ENCODE assay signal across 8 cellular contexts in genomic region chr3:156673732-156674045, GRCh38. TPM values are rescaled to one million over a fixed set of nuclear protein-coding genes. Genes with fewer than 3 reads are reported as not detected.
DNase-seq lines count a peak whose midpoint lies in the region; ATAC-seq and TF ChIP-seq lines count a peak whose summit lies in the region.

No MANE protein-coding gene starts in this region.

- POLR2A ChIA-PET in activated CD4-positive, alpha-beta T cell treated with anti-CD3 and anti-CD28 coated beads for 36 hours (lab: Charles Lee): interaction anchor here (0.6 kb wide), 1 partner anchor 141 kb away, joined by 6 read pairs; no protein-coding TSS in a partner anchor

- H3K4me3 ChIP-seq in left lung (peak overlapping the region; percentile 84 to 92), thoracic aorta (peak overlapping the region; percentile 95)

- intact Hi-C loops in activated CD4-positive, alpha-beta T cell treated with anti-CD3 and anti-CD28 coated beads for 36 hours (cut with DNase I, micrococcal nuclease): loop anchor here (1.0 to 10.0 kb wide), 15 partner anchors 118 to 821 kb away; partner anchors contain the start of genes CCNL1 (in 2 of the 2), SSR3 (in 2 of the 2), GMPS (in 1 of the 2) and LEKR1 (in 1 of the 2)
- intact Hi-C loops in left lung (cut with DNase I): loop anchor here in 1 of 2 donors (10.0 kb wide), 3 partner anchors 119 to 461 kb away; partner anchors contain the start of gene SSR3

- H3K27ac Mint-ChIP-seq in activated CD4-positive, alpha-beta T cell treated with anti-CD3 and anti-CD28 coated beads for 36 hours: peak overlapping the region; percentile 89

- no peaks in the 10 kb centered on the region for H3K9me3 Mint-ChIP-seq in activated CD4-positive, alpha-beta T cell treated with anti-CD3 and anti-CD28 coated beads for 36 hours (ENCODE audit: low read depth)

- CTCF ChIA-PET in activated CD4-positive, alpha-beta T cell treated with anti-CD3 and anti-CD28 coated beads for 36 hours (lab: Charles Lee): interaction anchor here (0.7 to 1.9 kb wide), 9 partner anchors 27 to 464 kb away, joined by 3 to 6 read pairs (median 3); no protein-coding TSS in a partner anchor

- peak overlapping the region; percentile 77 for H3K4me3 Mint-ChIP-seq in activated CD4-positive, alpha-beta T cell treated with anti-CD3 and anti-CD28 coated beads for 36 hours

- DNase-seq in activated CD4-positive, alpha-beta T cell treated with anti-CD3 and anti-CD28 coated beads for 36 hours: no peak
- no peak for DNase-seq in activated CD4-positive, alpha-beta T cell treated with anti-CD3 and anti-CD28 coated beads for 4 hours
- DNase-seq in amniotic epithelial cell (ENCODE audit: low read depth): peak; percentile 68
- DNase-seq in left lung: no peak
- no peak for DNase-seq in thoracic aorta (ENCODE audit: low spot score)
- DNase-seq in NCI-H2227 treated with DMSO at 0.1 percent for 48 hours (lab: John Stamatoyannopoulos, UW): no peak
- no peak for DNase-seq in NCI-H345 treated with DMSO at 0.1 percent for 48 hours (lab: John Stamatoyannopoulos, UW; ENCODE audit: unreplicated experiment)

- peaks cover 9 to 63% of the 10 kb centered on the region in 2 donors for H3K4me1 ChIP-seq in left lung
- H3K4me1 ChIP-seq in thoracic aorta (ENCODE audit: control insufficient read depth in 1 of 2, low read depth in 2 of 2): peaks cover 12 to 26% of the 10 kb centered on the region in 2 donors

- H3K27me3 Mint-ChIP-seq in activated CD4-positive, alpha-beta T cell treated with anti-CD3 and anti-CD28 coated beads for 36 hours: no peaks in the 10 kb centered on the region

- H3K9me3 ChIP-seq in left lung (no peaks in the 10 kb centered on the region), thoracic aorta (no peaks in the 10 kb centered on the region)

- H3K27ac ChIP-seq in left lung: peak overlapping the region; percentile 98 to 99
- H3K27ac ChIP-seq in thoracic aorta: peak overlapping the region; percentile 60 to 98

- TF ChIP-seq CTCF in left lung (IDR thresholded peaks at IDR 0.05) (no peak), thoracic aorta (IDR thresholded peaks at IDR 0.05) (no peak)

- peaks cover 35% of the 10 kb centered on the region for H3K4me1 Mint-ChIP-seq in activated CD4-positive, alpha-beta T cell treated with anti-CD3 and anti-CD28 coated beads for 36 hours

- peaks cover 20% of the 10 kb centered on the region for H3K36me3 Mint-ChIP-seq in activated CD4-positive, alpha-beta T cell treated with anti-CD3 and anti-CD28 coated beads for 36 hours (ENCODE audit: low read depth)

- H3K36me3 ChIP-seq in left lung (peaks cover 0 to 13% of the 10 kb centered on the region in 2 donors), thoracic aorta (peaks cover 6% of the 10 kb centered on the region)

- no peak for ATAC-seq in activated CD4-positive, alpha-beta T cell treated with anti-CD3 and anti-CD28 coated beads for 36 hours
- ATAC-seq in left lung (no peak), thoracic aorta (ENCODE audit: insufficient number of reproducible peaks, low FRiP score, low read depth) (peak; percentile 2), HG02763 (IDR thresholded peaks at IDR 0.05; ENCODE audit: unreplicated experiment) (no peak)

- H3K27me3 ChIP-seq in left lung: no peaks in the 10 kb centered on the region
- no peaks in the 10 kb centered on the region for H3K27me3 ChIP-seq in thoracic aorta (replicated peaks; ENCODE audit: insufficient read depth)

RNA-seq across cellular contexts. Expression of gene TIPARP, which starts 0.7 kb away (rescaled TPM):
- total RNA-seq in activated CD4-positive, alpha-beta T cell treated with anti-CD3 and anti-CD28 coated beads for 36 hours: 10 to 100 TPM; 18.5 to 23.5 TPM
- 10 to 100 TPM; 47.7 to 49.5 TPM for total RNA-seq in left lung
- 10 to 100 TPM; 19.8 to 77.2 TPM for total RNA-seq in thoracic aorta
